ENCODE assay signal across 1 cellular context in genomic region chr3:81758275-81758674, GRCh38.
TF ChIP-seq lines count a peak whose summit lies in the region.

No MANE protein-coding gene starts in this region.

TF ChIP-seq in SK-N-SH treated with all-trans-retinoic acid at 6 μM for 48 hours, 23 proteins besides CTCF, POLR2A, EP300 and RAD21 (continued from another document):
- TF ChIP-seq CREB5 (CRISPR knock-in tag; IDR thresholded peaks at IDR 0.05; ENCODE audit: low read depth) (no peak), SNAI2 (CRISPR knock-in tag; IDR thresholded peaks at IDR 0.05) (no peak), ESRRG (CRISPR knock-in tag; IDR thresholded peaks at IDR 0.05) (no peak), ZFP30 (CRISPR knock-in tag; IDR thresholded peaks at IDR 0.05) (no peak), ZC3H10 (CRISPR knock-in tag; IDR thresholded peaks at IDR 0.05) (no peak), OSR1 (CRISPR knock-in tag; IDR thresholded peaks at IDR 0.05) (no peak)
